In genomic region chr4:38137080-38137479, GRCh38 we compare ENCODE assay signal across 29 cellular contexts.
"Had no signal": no experiment of that assay in that cellular context is flagged by ENCODE, and none has a peak within 500 bp of the region (broad histone marks: within the 10 kb centered on the region; RNA-seq: fewer than 3 reads in every experiment).

No MANE protein-coding gene starts in this region.

- H3K9me3 ChIP-seq: esophagus muscularis mucosa, lower lobe of right lung, mucosa of descending colon, prostate gland, right atrium auricular region, suprapubic skin, transverse colon, vagina had no signal

- DNase-seq: dorsolateral prefrontal cortex; effector CD4-positive, alpha-beta T cell; foreskin keratinocyte; immature natural killer cell; left ventricle myocardium superior; lower lobe of right lung; mucosa of descending colon; naive B cell; stimulated activated CD4-positive, alpha-beta T cell treated with anti-CD3 and anti-CD28 coated beads, Interleukin-12 subunit alpha, Interleukin-12 subunit beta, amount 100 ng/mL, for 4 hours; stimulated activated CD4-positive, alpha-beta T cell treated with anti-CD3 and anti-CD28 coated beads, Interleukin-1b, Interleukin-23, amount 100 ng/mL, for 48 hours; stimulated activated CD4-positive, alpha-beta T cell treated with anti-CD3 and anti-CD28 coated beads, Interleukin-4, amount 100 ng/mL, for 1 hour; stimulated activated CD8-positive, alpha-beta memory T cell treated with anti-CD3 and anti-CD28 coated beads, Interleukin-4, amount 100 ng/mL, for 48 hours; stimulated activated naive CD4-positive, alpha-beta T cell; stimulated activated naive CD8-positive, alpha-beta T cell treated with anti-CD3 and anti-CD28 coated beads, Interleukin-15, amount 100 ng/mL, for 72 hours; transverse colon had no signal

- H3K36me3 ChIP-seq: neural progenitor cell, prostate gland had no signal

- H3K4me1 ChIP-seq: lower lobe of right lung, prostate gland had no signal

- H3K27me3 ChIP-seq: dorsolateral prefrontal cortex, esophagus muscularis mucosa, foreskin keratinocyte, neural progenitor cell, right atrium auricular region, suprapubic skin, transverse colon, vagina had no signal

- H3K9me3 Mint-ChIP-seq: immature natural killer cell; memory B cell; mesothelial cell of epicardium; naive B cell; natural killer cell treated with Interleukin-12 subunit alpha and Interleukin-12 subunit beta and Interleukin-15 and Interleukin-18, amount 100 ng/mL, for 72 hours; neural progenitor cell; stimulated activated naive CD8-positive, alpha-beta T cell treated with anti-CD3 and anti-CD28 coated beads, Interleukin-15, amount 100 ng/mL, for 72 hours had no signal

- H3K27ac Mint-ChIP-seq: immature natural killer cell; memory B cell; mesothelial cell of epicardium; natural killer cell treated with Interleukin-12 subunit alpha and Interleukin-12 subunit beta and Interleukin-15 and Interleukin-18, amount 100 ng/mL, for 72 hours; neural progenitor cell had no signal

- FAIRE-seq: colon, keratinocyte had no signal

- H3K4me2 ChIP-seq: neural progenitor cell, smooth muscle cell had no signal

- H3K4me3 ChIP-seq: dorsolateral prefrontal cortex, esophagus muscularis mucosa, lower lobe of right lung, mucosa of descending colon, neural progenitor cell, prostate gland, right atrium auricular region, smooth muscle cell, suprapubic skin, transverse colon, vagina had no signal

- H3K4me3 Mint-ChIP-seq: immature natural killer cell; memory B cell; mesothelial cell of epicardium; naive B cell; natural killer cell treated with Interleukin-12 subunit alpha and Interleukin-12 subunit beta and Interleukin-15 and Interleukin-18, amount 100 ng/mL, for 72 hours; neural progenitor cell; stimulated activated naive CD8-positive, alpha-beta T cell treated with anti-CD3 and anti-CD28 coated beads, Interleukin-15, amount 100 ng/mL, for 72 hours had no signal

- H2AFZ ChIP-seq: neural progenitor cell had no signal

- ATAC-seq: foreskin keratinocyte; left ventricle myocardium superior; lower lobe of right lung; mucosa of descending colon; natural killer cell treated with Interleukin-12 subunit alpha and Interleukin-12 subunit beta and Interleukin-15 and Interleukin-18, amount 100 ng/mL, for 72 hours; sciatic nerve; stimulated activated naive CD8-positive, alpha-beta T cell treated with anti-CD3 and anti-CD28 coated beads, Interleukin-15, amount 100 ng/mL, for 72 hours had no signal

- H3K27ac ChIP-seq: dorsolateral prefrontal cortex, epithelial cell of prostate, esophagus muscularis mucosa, foreskin keratinocyte, lower lobe of right lung, neural progenitor cell, prostate gland, right atrium auricular region, suprapubic skin, transverse colon, vagina had no signal

- H3K9ac ChIP-seq: neural progenitor cell had no signal

- H3K27me3 Mint-ChIP-seq: memory B cell; naive B cell; natural killer cell treated with Interleukin-12 subunit alpha and Interleukin-12 subunit beta and Interleukin-15 and Interleukin-18, amount 100 ng/mL, for 72 hours; stimulated activated naive CD8-positive, alpha-beta T cell treated with anti-CD3 and anti-CD28 coated beads, Interleukin-15, amount 100 ng/mL, for 72 hours had no signal
